ENCODE assay signal across 31 cellular contexts in genomic region chr6:41642090-41642959, GRCh38. TPM values are rescaled to one million over a fixed set of nuclear protein-coding genes. Genes with fewer than 3 reads are reported as not detected.
A peak's percentile ranks its signal among the peaks of the same experiment; 100 is the strongest.
DNase-seq lines count a peak whose midpoint lies in the region; ATAC-seq, FAIRE-seq and TF ChIP-seq lines count a peak whose summit lies in the region.
"Had no signal": no experiment of that assay in that cellular context is flagged by ENCODE, and none has a peak within 500 bp of the region (broad histone marks: within the 10 kb centered on the region; RNA-seq: fewer than 3 reads in every experiment).

No MANE protein-coding gene starts in this region.

- no peak for FAIRE-seq in endothelial cell of umbilical vein (lab: Jason Lieb, UNC)
- FAIRE-seq: endometrium, pancreas had no signal

- H2AFZ ChIP-seq in endothelial cell of umbilical vein (ENCODE audit: low read depth, low read length), result no peak overlapping the region

- H3K9ac ChIP-seq in BLaER1, result peak overlapping the region; percentile 97
- H3K9ac ChIP-seq in endothelial cell of umbilical vein (replicated peaks; ENCODE audit: extremely low read depth, insufficient read depth, low read length), result no peak overlapping the region

- H3K36me3 Mint-ChIP-seq in neural crest cell (ENCODE audit: low read depth), result no peaks in the 10 kb centered on the region
- H3K36me3 Mint-ChIP-seq: activated naive CD8-positive, alpha-beta T cell treated with anti-CD3 and anti-CD28 coated beads for 36 hours; natural killer cell; stimulated activated effector memory CD8-positive, alpha-beta T cell treated with anti-CD3 and anti-CD28 coated beads, Interleukin-12 subunit alpha, Interleukin-12 subunit beta, amount 100 ng/mL, for 72 hours had no signal

- H3K79me2 ChIP-seq in endothelial cell of umbilical vein (ENCODE audit: control insufficient read depth, insufficient read depth, low read length), result no peaks in the 10 kb centered on the region

- H3K27me3 ChIP-seq in BLaER1 (no peaks in the 10 kb centered on the region), endothelial cell of umbilical vein (ENCODE audit: control insufficient read depth in 2 of 2, insufficient read depth in 2 of 2, low read length in 2 of 2) (no peaks in the 10 kb centered on the region)

- H3K9me3 ChIP-seq in BLaER1 (no peaks in the 10 kb centered on the region), endothelial cell of umbilical vein (replicated peaks; ENCODE audit: control insufficient read depth, insufficient read depth, low read length) (no peaks in the 10 kb centered on the region)
- H3K9me3 ChIP-seq: pancreas, right lobe of liver, upper lobe of right lung had no signal

- H3K27me3 Mint-ChIP-seq in neural crest cell (ENCODE audit: low read depth), result peaks cover 25% of the 10 kb centered on the region

- H3K9me3 Mint-ChIP-seq in neural crest cell, result no peaks in the 10 kb centered on the region
- H3K9me3 Mint-ChIP-seq: activated naive CD8-positive, alpha-beta T cell treated with anti-CD3 and anti-CD28 coated beads for 36 hours; central memory CD8-positive, alpha-beta T cell; dendritic cell treated with granulocyte-macrophage colony-stimulating factor and Interleukin-4, amounts not matched to agents 40 ng/mL and 50 ng/mL, for 4 days; HFFc6; natural killer cell; stimulated activated effector memory CD8-positive, alpha-beta T cell treated with anti-CD3 and anti-CD28 coated beads, Interleukin-12 subunit alpha, Interleukin-12 subunit beta, amount 100 ng/mL, for 72 hours had no signal

- H3K4me3 Mint-ChIP-seq in neural crest cell, result peak overlapping the region; percentile 85
- H3K4me3 Mint-ChIP-seq: activated naive CD8-positive, alpha-beta T cell treated with anti-CD3 and anti-CD28 coated beads for 36 hours; central memory CD8-positive, alpha-beta T cell; dendritic cell treated with granulocyte-macrophage colony-stimulating factor and Interleukin-4, amounts not matched to agents 40 ng/mL and 50 ng/mL, for 4 days; HFFc6; natural killer cell; stimulated activated effector memory CD8-positive, alpha-beta T cell treated with anti-CD3 and anti-CD28 coated beads, Interleukin-12 subunit alpha, Interleukin-12 subunit beta, amount 100 ng/mL, for 72 hours had no signal

- no TSS peak for BruUV-seq in endothelial cell of umbilical vein (replicated peaks; lab: Mats Ljungman, UMichigan)

- intact Hi-C loops in endothelial cell of umbilical vein (cut with micrococcal nuclease), result no loop called here

- TF ChIP-seq CTCF in endothelial cell of umbilical vein (IDR thresholded peaks at IDR 0.05; ENCODE audit: extremely low read depth in 1 of 2, insufficient read depth in 1 of 2, low read depth in 1 of 2, low read length in 2 of 2) (no peak), neural crest cell (conservative IDR thresholded peaks at IDR 0.05) (no peak)

- dilution Hi-C loops in endothelial cell of umbilical vein (cut with MboI; ENCODE audit: extremely low pct_ligation_motif_present, low sequenced_read_pairs), result no loop called here

- H4K20me1 ChIP-seq in BLaER1 (peaks cover 79% of the 10 kb centered on the region), endothelial cell of umbilical vein (replicated peaks; ENCODE audit: control insufficient read depth, extremely low read depth, insufficient read depth, low read length) (no peaks in the 10 kb centered on the region)

- DNase-seq in NCI-H524 treated with DMSO at 0.1 percent for 48 hours (lab: John Stamatoyannopoulos, UW) (peak; percentile 51), endothelial cell of umbilical vein (ENCODE audit: low read depth, low spot score) (no peak), neural crest cell (ENCODE audit: low read depth, low spot score) (no peak), NCI-H1436 treated with DMSO at 0.1 percent for 48 hours (lab: John Stamatoyannopoulos, UW) (no peak), SIG-M5 treated with dmso at 0.1 percent for 504 hours (lab: John Stamatoyannopoulos, UW; ENCODE audit: unreplicated experiment) (no peak)
- DNase-seq: activated CD4-positive, alpha-beta T cell treated with anti-CD3 and anti-CD28 coated beads for 4 hours; activated naive CD8-positive, alpha-beta T cell treated with anti-CD3 and anti-CD28 coated beads for 36 hours; activated T-cell treated with anti-CD3 and anti-CD28 coated beads for 4 hours; C1 segment of cervical spinal cord; COR-L47; HFFc6; natural killer cell; NCI-H1105 treated with DMSO at 0.1 percent for 48 hours; NCI-H2081; NCI-H226; stimulated activated CD4-positive, alpha-beta T cell treated with anti-CD3 and anti-CD28 coated beads, Interleukin-4, amount 100 ng/mL, for 24 hours; substantia nigra; upper lobe of right lung had no signal

- POLR2A ChIA-PET in endothelial cell of umbilical vein (lab: Charles Lee), result interaction anchor here (0.6 kb wide), 1 partner anchor 38 kb away, joined by 9 read pairs; no protein-coding TSS in a partner anchor

- H3K4me3 ChIP-seq in BLaER1, result 0 out of 2 replicates have a peak overlapping the region, but pooled peaks have one; percentile 19
- H3K4me3 ChIP-seq in endothelial cell of umbilical vein (replicated peaks in 1 of 3; ENCODE audit: insufficient read depth in 1 of 3, low read depth in 1 of 3, low read length in 3 of 3), result no peak overlapping the region
- H3K4me3 ChIP-seq: pancreas, right lobe of liver, upper lobe of right lung had no signal

- H3K9me1 ChIP-seq in endothelial cell of umbilical vein (replicated peaks; ENCODE audit: control insufficient read depth, extremely low read depth, insufficient read depth, low read length), result no peaks in the 10 kb centered on the region

- H3K27ac ChIP-seq in BLaER1, result peak overlapping the region; percentile 78
- H3K27ac ChIP-seq in endothelial cell of umbilical vein (ENCODE audit: insufficient read depth, low read depth, low read length), result no peak overlapping the region
- H3K27ac ChIP-seq: pancreas, right lobe of liver, upper lobe of right lung had no signal

- no peak for TF ChIP-seq POLR2A in endothelial cell of umbilical vein (IDR thresholded peaks at IDR 0.05; ENCODE audit: low read depth, low read length)

- H3K4me2 ChIP-seq in BLaER1 (peak overlapping the region; percentile 92), endothelial cell of umbilical vein (ENCODE audit: insufficient read depth, low read length) (peak overlapping the region; percentile 5)

- H3K4me1 ChIP-seq in BLaER1, result peaks cover 73% of the 10 kb centered on the region
- H3K4me1 ChIP-seq in endothelial cell of umbilical vein (ENCODE audit: control insufficient read depth, extremely low read depth, insufficient read depth, low read length), result peaks cover 15% of the 10 kb centered on the region

- peaks cover 64% of the 10 kb centered on the region for H3K4me1 Mint-ChIP-seq in neural crest cell

- CTCF ChIA-PET in endothelial cell of umbilical vein (lab: Charles Lee), result interaction anchor here (1.3 to 2.1 kb wide), 2 partner anchors 40 kb away, joined by 6 read pairs; no protein-coding TSS in a partner anchor

- no peak for ATAC-seq in esophagus mucosa
- ATAC-seq in HG02588 (IDR thresholded peaks at IDR 0.05; ENCODE audit: unreplicated experiment), result no peak
- ATAC-seq: natural killer cell; pancreas; stimulated activated effector memory CD8-positive, alpha-beta T cell treated with anti-CD3 and anti-CD28 coated beads, Interleukin-12 subunit alpha, Interleukin-12 subunit beta, amount 100 ng/mL, for 72 hours; upper lobe of right lung had no signal

- H3K36me3 ChIP-seq in BLaER1 (peaks cover 66% of the 10 kb centered on the region), endothelial cell of umbilical vein (ENCODE audit: control insufficient read depth in 2 of 2, extremely low read depth in 1 of 2, insufficient read depth in 2 of 2, low read length in 2 of 2) (peaks cover 0 to 13% of the 10 kb centered on the region in 2 experiments)
- H3K36me3 ChIP-seq: pancreas, right lobe of liver, upper lobe of right lung had no signal

- H3K27ac Mint-ChIP-seq in neural crest cell (ENCODE audit: unreplicated experiment), result no peak overlapping the region
- H3K27ac Mint-ChIP-seq: activated naive CD8-positive, alpha-beta T cell treated with anti-CD3 and anti-CD28 coated beads for 36 hours; dendritic cell treated with granulocyte-macrophage colony-stimulating factor and Interleukin-4, amounts not matched to agents 40 ng/mL and 50 ng/mL, for 4 days; HFFc6; natural killer cell; stimulated activated effector memory CD8-positive, alpha-beta T cell treated with anti-CD3 and anti-CD28 coated beads, Interleukin-12 subunit alpha, Interleukin-12 subunit beta, amount 100 ng/mL, for 72 hours had no signal

TF ChIP-seq in endothelial cell of umbilical vein, 7 proteins besides CTCF, POLR2A, EP300 and RAD21:
- no peak for TF ChIP-seq POLR2AphosphoS5 (IDR thresholded peaks at IDR 0.05; ENCODE audit: insufficient read depth, low read depth, low read length)
- no peak for TF ChIP-seq EZH2 (IDR thresholded peaks at IDR 0.05; ENCODE audit: borderline replicate concordance, low read depth, low read length, severe bottlenecking)
- no peak for TF ChIP-seq MYC (IDR thresholded peaks at IDR 0.05; ENCODE audit: low read depth, low read length)
- no peak for TF ChIP-seq GATA2 (IDR thresholded peaks at IDR 0.05; ENCODE audit: insufficient read depth, insufficient read length, low read depth, low read length)
- TF ChIP-seq FOS (IDR thresholded peaks at IDR 0.05; ENCODE audit: borderline replicate concordance, insufficient read depth, low read length), result no peak
- TF ChIP-seq MAX (IDR thresholded peaks at IDR 0.05; ENCODE audit: insufficient read depth, insufficient read length), result no peak

RNA-seq across cellular contexts. Expression of gene MDFI, which starts 4.1 kb away (rescaled TPM):
- total RNA-seq in endothelial cell of umbilical vein, result 32.4 and 45.8 TPM in 2 replicates
- polyA plus RNA-seq in endothelial cell of umbilical vein, result 74.1 and 81.6 TPM in 2 replicates
- 60.0 and 83.2 TPM in 2 replicates for polyA plus RNA-seq in endothelial cell of umbilical vein (2011; cell fraction: cytosol; rRNA removed)
- polyA plus RNA-seq in endothelial cell of umbilical vein (2011; cell fraction: nucleus; rRNA removed), result 54.1 and 56.1 TPM in 2 replicates
- polyA plus RNA-seq in endothelial cell of umbilical vein (2012), result 20.0 and 24.3 TPM in 2 replicates
- 17.4 and 25.5 TPM in 2 replicates for polyA minus RNA-seq in endothelial cell of umbilical vein
- polyA minus RNA-seq in endothelial cell of umbilical vein (2011; cell fraction: cytosol; rRNA and poly(A)+ RNA removed), result not detected
- 8.0 and 14.1 TPM in 2 replicates for polyA minus RNA-seq in endothelial cell of umbilical vein (2011; cell fraction: nucleus; rRNA and poly(A)+ RNA removed)
- total RNA-seq in neural crest cell, result 64.2 and 65.8 TPM in 2 replicates
- 47.1 TPM for total RNA-seq in esophagus mucosa
- total RNA-seq: activated naive CD8-positive, alpha-beta T cell treated with anti-CD3 and anti-CD28 coated beads for 36 hours; mononuclear cell; natural killer cell; OCI-LY7; T-helper 2 cell treated with Interferon-gamma antibody and Interleukin-4, amounts not matched to agents 100 ng/mL and 5 ng/mL, for 36 hours had no signal
- polyA plus RNA-seq: fibroblast of lung had no signal
